8 cellular contexts compared by ENCODE assay signal in genomic region chr12:6946033-6946919, GRCh38. TPM values are rescaled to one million over a fixed set of nuclear protein-coding genes. Genes with fewer than 3 reads are reported as not detected.
DNase-seq lines count a peak whose midpoint lies in the region; ATAC-seq and TF ChIP-seq lines count a peak whose summit lies in the region.

No MANE protein-coding gene starts in this region.

- peak; percentile 93 for DNase-seq in DMS153 treated with DMSO at 0.1 percent for 48 hours (lab: John Stamatoyannopoulos, UW; ENCODE audit: unreplicated experiment)
- peak; percentile 95 for DNase-seq in GM23338 (ENCODE audit: low spot score)
- DNase-seq in NCI-H345 treated with DMSO at 0.1 percent for 48 hours (lab: John Stamatoyannopoulos, UW; ENCODE audit: unreplicated experiment), result peak; percentile 92
- DNase-seq in activated gamma-delta T cell (lab: John Stamatoyannopoulos, UW), result peak; percentile 50
- no peak for DNase-seq in iPS DF 6.9 (ENCODE audit: low read depth, low spot score)
- peak; percentile 45 for DNase-seq in stimulated activated CD4-positive, alpha-beta T cell treated with anti-CD3 and anti-CD28 coated beads, Interleukin-12 subunit alpha, Interleukin-12 subunit beta, amount 100 ng/mL, for 4 hours
- DNase-seq in NK-92 (lab: John Stamatoyannopoulos, UW; ENCODE audit: unreplicated experiment), result no peak

- H3K4me2 ChIP-seq in GM23338, result peak overlapping the region; percentile 79

- H3K27ac Mint-ChIP-seq in GM23338, result peak overlapping the region; percentile 76

- H3F3A ChIP-seq in GM23338 (replicated peaks; ENCODE audit: low read depth), result peaks cover 27% of the 10 kb centered on the region

- H3K27me3 Mint-ChIP-seq in GM23338 (ENCODE audit: insufficient read depth, low read depth, poor library complexity), result peaks cover 47% of the 10 kb centered on the region

- peaks cover 20% of the 10 kb centered on the region for H3K4me1 ChIP-seq in GM23338 (ENCODE audit: insufficient read depth)
- H3K4me1 ChIP-seq in iPS DF 6.9 (ENCODE audit: control insufficient read depth, insufficient read depth, low read length), result peaks cover 5% of the 10 kb centered on the region

- no peaks in the 10 kb centered on the region for H4K20me1 ChIP-seq in GM23338 (replicated peaks; ENCODE audit: insufficient read depth)

- H3K4me3 ChIP-seq in GM23338, result peak overlapping the region; percentile 70
- H3K4me3 ChIP-seq in iPS DF 6.9 (ENCODE audit: low read length), result peak overlapping the region; percentile 50; the same call in 1 of the 2 replicates

- H3K79me2 ChIP-seq in GM23338 (replicated peaks; ENCODE audit: insufficient read depth), result 0 out of 2 replicates have a peak, but pooled peaks cover 5% of the 10 kb centered on the region

- no peaks in the 10 kb centered on the region for H3K9me3 ChIP-seq in iPS DF 6.9 (ENCODE audit: control insufficient read depth, insufficient read depth, low read length)

- WGBS in iPS DF 6.9 (ENCODE audit: insufficient coverage, insufficient read length), result no CpG with 5 or more reads among the region's 32 CpGs

- TF ChIP-seq CTCF in GM23338 (conservative IDR thresholded peaks at IDR 0.05; ENCODE audit: low read depth in 2 of 2), result peak in 1 of 2 experiments; percentile 7; a peak in 1 of 4 replicates

- H3K36me3 Mint-ChIP-seq in GM23338 (ENCODE audit: low read depth), result peaks cover 6% of the 10 kb centered on the region

- H2AFZ ChIP-seq in GM23338, result peak overlapping the region; percentile 72

- peaks cover 2% of the 10 kb centered on the region; the same call in 2 of the 3 replicates for H3K9me3 Mint-ChIP-seq in GM23338

- H3K36me3 ChIP-seq in GM23338 (ENCODE audit: insufficient read depth), result no peaks in the 10 kb centered on the region
- H3K36me3 ChIP-seq in iPS DF 6.9 (ENCODE audit: control insufficient read depth, insufficient read depth, low read length), result peaks cover 3% of the 10 kb centered on the region; the same call in 1 of the 2 replicates

- ATAC-seq in GM23338, result peak; percentile 61
- ATAC-seq in GM18517 (IDR thresholded peaks at IDR 0.05; ENCODE audit: unreplicated experiment), result no peak

- H3K9me2 ChIP-seq in GM23338 (ENCODE audit: insufficient read depth), result no peaks in the 10 kb centered on the region

- H3K27me3 ChIP-seq in GM23338 (ENCODE audit: insufficient read depth) (no peaks in the 10 kb centered on the region), iPS DF 6.9 (ENCODE audit: control insufficient read depth, insufficient read depth, low read length) (no peaks in the 10 kb centered on the region)

- peak overlapping the region; percentile 96 for H3K4me3 Mint-ChIP-seq in GM23338

- H3K27ac ChIP-seq in GM23338 (ENCODE audit: low read depth), result peak overlapping the region; percentile 85
- no peak overlapping the region for H3K27ac ChIP-seq in iPS DF 6.9 (ENCODE audit: low read length)

- peaks cover 44% of the 10 kb centered on the region for H3K4me1 Mint-ChIP-seq in GM23338

TF ChIP-seq in GM23338, 12 proteins besides CTCF, POLR2A, EP300 and RAD21 (continues in another document):
- TF ChIP-seq STAT1 (IDR thresholded peaks at IDR 0.05; ENCODE audit: unreplicated experiment), result no peak
- no peak for TF ChIP-seq NANOG (IDR thresholded peaks at IDR 0.05; ENCODE audit: borderline replicate concordance)
- TF ChIP-seq POLR2AphosphoS5 (IDR thresholded peaks at IDR 0.05; ENCODE audit: low read depth), result peak; percentile 97
- no peak for TF ChIP-seq EZH2 (IDR thresholded peaks at IDR 0.05; ENCODE audit: low read depth, unreplicated experiment)
- TF ChIP-seq JUNB (IDR thresholded peaks at IDR 0.05; ENCODE audit: unreplicated experiment), result no peak
- no peak for TF ChIP-seq ZNF331 (CRISPR knock-in tag; IDR thresholded peaks at IDR 0.05; ENCODE audit: low read depth)
- TF ChIP-seq CREB1 (CRISPR knock-in tag; IDR thresholded peaks at IDR 0.05; ENCODE audit: low read depth), result no peak; the same call in 1 of the 2 replicates
- no peak for TF ChIP-seq ZNF114 (CRISPR knock-in tag; IDR thresholded peaks at IDR 0.05)
- TF ChIP-seq ETS1 (IDR thresholded peaks at IDR 0.05), result peak; percentile 7; the same call in 1 of the 2 replicates
- TF ChIP-seq EZH2phosphoT487 (IDR thresholded peaks at IDR 0.05; ENCODE audit: unreplicated experiment), result no peak
- no peak for TF ChIP-seq ZNF462 (CRISPR knock-in tag; IDR thresholded peaks at IDR 0.05)

RNA-seq across cellular contexts. Expression of gene C12orf57, which starts 2.5 kb away (rescaled TPM):
- total RNA-seq in GM23338 (2014; rRNA removed; shearing (Covaris generic)), result 186 and 204 TPM in 2 replicates
- 262 and 285 TPM in 2 replicates for polyA plus RNA-seq in GM23338 (2016; fragmentation: Nextera tagmentation; extraction: Ambion mirVana)

RNA-seq across cellular contexts. Expression of gene RNU7-1, which starts 2.7 kb away (rescaled TPM):
- total RNA-seq in GM23338 (2014; rRNA removed; shearing (Covaris generic)), result not detected in 2 replicates
- polyA plus RNA-seq in GM23338 (2016; fragmentation: Nextera tagmentation; extraction: Ambion mirVana), result not detected in 2 replicates

RNA-seq across cellular contexts. Expression of gene PTPN6, which starts 4.9 kb away (rescaled TPM):
- 24.7 and 25.3 TPM in 2 replicates for total RNA-seq in GM23338 (2014; rRNA removed; shearing (Covaris generic))
- polyA plus RNA-seq in GM23338 (2016; fragmentation: Nextera tagmentation; extraction: Ambion mirVana), result 35.4 and 40.6 TPM in 2 replicates

RNA-seq across cellular contexts. Expression of gene ATN1, which starts 18.5 kb away (rescaled TPM):
- 49.6 and 52.8 TPM in 2 replicates for total RNA-seq in GM23338 (2014; rRNA removed; shearing (Covaris generic))
- 27.2 and 29.5 TPM in 2 replicates for polyA plus RNA-seq in GM23338 (2016; fragmentation: Nextera tagmentation; extraction: Ambion mirVana)

RNA-seq across cellular contexts. Expression of gene PHB2, which starts 24.2 kb away (rescaled TPM):
- 378 and 416 TPM in 2 replicates for total RNA-seq in GM23338 (2014; rRNA removed; shearing (Covaris generic))
- 224 and 238 TPM in 2 replicates for polyA plus RNA-seq in GM23338 (2016; fragmentation: Nextera tagmentation; extraction: Ambion mirVana)

Comparison
In these comparisons a context has a peak if more than half of its experiments do, and no peak if none do; other contexts are left out.
1. DNase-seq: peak in DMS153 treated with DMSO at 0.1 percent for 48 hours (single experiment), GM23338 (single experiment), NCI-H345 treated with DMSO at 0.1 percent for 48 hours (single experiment), activated gamma-delta T cell (single experiment) and stimulated activated CD4-positive, alpha-beta T cell treated with anti-CD3 and anti-CD28 coated beads, Interleukin-12 subunit alpha, Interleukin-12 subunit beta, amount 100 ng/mL, for 4 hours (single experiment); none in iPS DF 6.9 (single experiment) and NK-92 (single experiment).